1 cellular context compared by ENCODE assay signal in the genomic region with DNA sequence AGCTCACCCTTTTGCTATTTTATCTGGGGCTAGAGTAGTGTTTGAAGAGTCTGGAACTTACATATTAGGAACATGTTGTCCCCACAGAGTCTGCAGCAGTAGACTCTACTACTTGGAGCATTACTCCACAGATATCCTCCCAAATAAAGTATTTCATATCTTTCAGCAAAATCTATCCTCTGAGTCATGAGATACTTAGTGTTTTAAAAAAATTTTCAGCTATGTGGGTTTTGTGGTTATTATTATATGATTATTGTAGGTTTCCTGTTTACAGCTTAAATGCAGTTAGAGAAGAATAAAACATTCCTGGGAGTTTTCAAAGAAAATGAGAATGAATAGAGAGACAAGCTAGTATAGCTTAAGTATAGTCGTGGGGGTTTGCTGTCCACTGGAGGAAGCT.
TF ChIP-seq lines count a peak whose summit lies in the region.

No MANE protein-coding gene starts in this region.

TF ChIP-seq in endothelial cell of umbilical vein, 7 proteins besides CTCF, POLR2A, EP300 and RAD21:
- TF ChIP-seq MYC (IDR thresholded peaks at IDR 0.05; ENCODE audit: low read depth, low read length): no peak
- TF ChIP-seq GATA2 (IDR thresholded peaks at IDR 0.05; ENCODE audit: insufficient read depth, insufficient read length, low read depth, low read length): peak; percentile 50
- TF ChIP-seq JUN (IDR thresholded peaks at IDR 0.05; ENCODE audit: borderline replicate concordance, insufficient read depth, insufficient read length, low read depth): peak; percentile 13
